In the genomic region with DNA sequence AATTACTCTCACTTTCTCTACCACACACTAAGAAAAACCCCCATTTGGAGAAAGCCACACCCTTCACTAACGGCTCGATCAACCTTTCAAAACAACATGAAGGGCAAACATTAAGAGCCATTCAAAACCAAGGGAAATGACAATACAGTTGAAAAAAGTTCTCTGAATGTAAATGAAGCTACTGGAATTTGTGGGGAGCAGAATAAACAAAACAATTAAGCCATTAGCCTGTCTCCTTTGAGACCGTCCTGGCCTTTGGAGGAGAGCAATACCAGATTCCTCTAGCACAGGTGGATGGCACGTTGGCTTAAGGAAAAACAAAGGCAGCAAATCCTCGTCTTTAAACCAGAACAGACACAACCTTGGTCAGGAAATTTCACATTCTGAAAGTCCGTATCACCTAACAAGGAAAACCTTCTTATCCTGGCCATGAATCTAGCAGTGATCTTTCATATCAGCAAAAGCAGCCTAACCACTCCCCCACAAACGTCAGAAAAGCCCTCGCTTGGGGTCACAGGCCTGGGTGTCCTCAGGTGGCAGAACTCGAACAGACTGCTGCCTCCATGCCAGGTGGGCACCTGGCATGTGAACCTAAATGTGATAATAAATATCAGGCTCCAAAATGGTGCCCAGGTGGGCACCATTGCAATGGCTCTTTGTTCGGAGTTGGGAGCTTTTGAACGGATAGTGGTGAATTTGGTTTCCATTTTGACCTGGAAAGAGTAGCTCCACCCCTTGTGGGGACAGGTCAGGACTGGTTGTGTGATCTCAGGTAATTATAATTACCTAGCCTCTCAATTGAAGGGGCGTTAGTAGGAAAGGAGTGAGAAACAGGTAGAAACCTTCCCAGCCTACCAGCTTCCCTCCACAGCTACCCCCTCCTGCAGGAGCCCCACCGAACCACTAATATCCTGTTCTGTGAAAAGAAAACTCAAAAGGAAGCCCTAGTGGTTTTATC, we compare ENCODE assay signal across 15 cellular contexts. TPM values are rescaled to one million over a fixed set of nuclear protein-coding genes. Genes with fewer than 3 reads are reported as not detected.
DNase-seq lines count a peak whose midpoint lies in the region; ATAC-seq and TF ChIP-seq lines count a peak whose summit lies in the region.
"Had no signal": no experiment of that assay in that cellular context is flagged by ENCODE, and none has a peak within 500 bp of the region (broad histone marks: within the 10 kb centered on the region; RNA-seq: fewer than 3 reads in every experiment).

No MANE protein-coding gene starts in this region.

- peak in 1 of 2 donors; percentile 63 for ATAC-seq in CD4-positive, CD25-positive, alpha-beta regulatory T cell (ENCODE audit: low read depth in 2 of 2)
- no peak for ATAC-seq in stimulated activated effector memory CD8-positive, alpha-beta T cell treated with anti-CD3 and anti-CD28 coated beads, Interleukin-12 subunit alpha, Interleukin-12 subunit beta, amount 100 ng/mL, for 72 hours
- no peak for ATAC-seq in GM18511 (IDR thresholded peaks at IDR 0.05; ENCODE audit: unreplicated experiment)

- H3K4me2 ChIP-seq in SU-DHL-6 (ENCODE audit: low read depth, low read length, poor library complexity, severe bottlenecking), result peak overlapping the region; percentile 57
- no peak overlapping the region for H3K4me2 ChIP-seq in mammary epithelial cell (ENCODE audit: insufficient read depth, low read depth, low read length)
- H3K4me2 ChIP-seq: KMS-11 had no signal

- peak in 1 of 3 donors; percentile 74 for DNase-seq in CD4-positive, CD25-positive, alpha-beta regulatory T cell
- no peak for DNase-seq in mammary epithelial cell
- no peak for DNase-seq in HPDE6-E6E7 (ENCODE audit: extremely low spot score)
- DNase-seq in stimulated activated effector memory CD8-positive, alpha-beta T cell treated with anti-CD3 and anti-CD28 coated beads, Interleukin-12 subunit alpha, Interleukin-12 subunit beta, amount 100 ng/mL, for 72 hours (ENCODE audit: low spot score in 2 of 2), result no peak
- DNase-seq: adrenal gland; DMS79 treated with DMSO at 0.1 percent for 48 hours; NCI-H2107; stimulated activated CD4-positive, alpha-beta T cell treated with anti-CD3 and anti-CD28 coated beads, Interleukin-4, amount 100 ng/mL, for 4 hours; T-helper 9 cell had no signal

- no peaks in the 10 kb centered on the region for H3K9me2 ChIP-seq in SU-DHL-6 (replicated peaks; ENCODE audit: insufficient read depth, low read length)

- H3K36me3 ChIP-seq in CD4-positive, CD25-positive, alpha-beta regulatory T cell (ENCODE audit: control insufficient read depth, insufficient read depth, low read length), result no peaks in the 10 kb centered on the region
- H3K36me3 ChIP-seq in HEK293 (ENCODE audit: control insufficient read depth in 2 of 2, insufficient read depth in 1 of 2, low read length in 2 of 2) (no peaks in the 10 kb centered on the region), SU-DHL-6 (ENCODE audit: low read length) (no peaks in the 10 kb centered on the region), iPS-20b (ENCODE audit: insufficient read depth, low read depth, low read length) (no peaks in the 10 kb centered on the region), mammary epithelial cell (ENCODE audit: insufficient read depth, low read length) (peaks cover 11% of the 10 kb centered on the region)
- H3K36me3 ChIP-seq: adrenal gland, right atrium auricular region had no signal

- no peaks in the 10 kb centered on the region for H3K27me3 ChIP-seq in CD4-positive, CD25-positive, alpha-beta regulatory T cell (ENCODE audit: control insufficient read depth, insufficient read depth, low read length)
- H3K27me3 ChIP-seq in SU-DHL-6 (ENCODE audit: low read length) (no peaks in the 10 kb centered on the region), iPS-20b (ENCODE audit: insufficient read depth, low read length) (no peaks in the 10 kb centered on the region), mammary epithelial cell (ENCODE audit: insufficient read depth, low read length) (no peaks in the 10 kb centered on the region)
- H3K27me3 ChIP-seq: adrenal gland, right atrium auricular region had no signal

- POLR2A ChIA-PET in HEK293 (lab: Yijun Ruan, JAX), result no interaction called here

- no TSS peak for BruUV-seq in mammary epithelial cell (replicated peaks; lab: Mats Ljungman, UMichigan)

- H3K9me3 ChIP-seq in CD4-positive, CD25-positive, alpha-beta regulatory T cell (ENCODE audit: control insufficient read depth in 2 of 2, low read length in 2 of 2), result no peaks in the 10 kb centered on the region
- no peaks in the 10 kb centered on the region for H3K9me3 ChIP-seq in HEK293 (ENCODE audit: control insufficient read depth, insufficient read depth, low read depth, low read length)
- H3K9me3 ChIP-seq in SU-DHL-6 (ENCODE audit: insufficient read depth, low read length), result no peaks in the 10 kb centered on the region
- H3K9me3 ChIP-seq in iPS-20b (ENCODE audit: insufficient read depth, low read depth, low read length), result no peaks in the 10 kb centered on the region
- H3K9me3 ChIP-seq in mammary epithelial cell (replicated peaks; ENCODE audit: insufficient read depth, low read length), result no peaks in the 10 kb centered on the region
- H3K9me3 ChIP-seq: adrenal gland, right atrium auricular region had no signal

- no peaks in the 10 kb centered on the region for H3K36me3 Mint-ChIP-seq in CD4-positive, CD25-positive, alpha-beta regulatory T cell
- no peaks in the 10 kb centered on the region for H3K36me3 Mint-ChIP-seq in stimulated activated effector memory CD8-positive, alpha-beta T cell treated with anti-CD3 and anti-CD28 coated beads, Interleukin-12 subunit alpha, Interleukin-12 subunit beta, amount 100 ng/mL, for 72 hours

- peaks cover 99% of the 10 kb centered on the region for H3K79me2 ChIP-seq in SU-DHL-6 (ENCODE audit: insufficient read depth, low read length)
- peaks cover 96% of the 10 kb centered on the region for H3K79me2 ChIP-seq in mammary epithelial cell (ENCODE audit: insufficient read depth, low read length)

- H3F3A ChIP-seq in SU-DHL-6 (ENCODE audit: insufficient read depth), result peaks cover 35% of the 10 kb centered on the region

- in situ Hi-C loops in mammary epithelial cell (cut with MboI; ENCODE audit: low sequenced_read_pairs in 2 of 2), result no loop called here

- no peak overlapping the region for H3K27ac ChIP-seq in CD4-positive, CD25-positive, alpha-beta regulatory T cell (ENCODE audit: insufficient read depth, low read length, poor library complexity, severe bottlenecking)
- H3K27ac ChIP-seq in HEK293 (ENCODE audit: extremely low read depth, low read depth, low read length) (no peak overlapping the region), SU-DHL-6 (ENCODE audit: low read depth, low read length) (peak overlapping the region; percentile 53), iPS-20b (ENCODE audit: low read length) (peak overlapping the region; percentile 71), mammary epithelial cell (ENCODE audit: insufficient read depth, low read depth, low read length) (no peak overlapping the region)
- H3K27ac ChIP-seq: adrenal gland, KMS-11, right atrium auricular region had no signal

- CTCF ChIA-PET in HEK293 (lab: Yijun Ruan, JAX), result interaction anchor here (0.7 kb wide), 1 partner anchor 9 kb away, joined by 3 read pairs; no protein-coding TSS in a partner anchor
- CTCF ChIA-PET in mammary epithelial cell (lab: Charles Lee; ENCODE audit: low non-redundant PET), result no interaction called here

- TF ChIP-seq CTCF in HEK293 (tag by site-specific recombination; IDR thresholded peaks at IDR 0.05) (no peak), SU-DHL-6 (IDR thresholded peaks at IDR 0.05; ENCODE audit: insufficient read depth, low read length, poor library complexity, severe bottlenecking) (no peak), mammary epithelial cell (conservative IDR thresholded peaks at IDR 0.05 in 1 of 2, IDR thresholded peaks at IDR 0.05 in 1 of 2; ENCODE audit: extremely low read depth in 1 of 2, insufficient read depth in 1 of 2, low read depth in 1 of 2, low read length in 2 of 2) (no peak)

- H3K27me3 Mint-ChIP-seq in CD4-positive, CD25-positive, alpha-beta regulatory T cell, result peaks cover 40% of the 10 kb centered on the region

- no peak overlapping the region for H2AFZ ChIP-seq in SU-DHL-6 (ENCODE audit: low read depth, low read length, severe bottlenecking)
- no peak overlapping the region for H2AFZ ChIP-seq in mammary epithelial cell (ENCODE audit: low read depth, low read length)

- H3K4me3 Mint-ChIP-seq in CD4-positive, CD25-positive, alpha-beta regulatory T cell, result no peak overlapping the region
- H3K4me3 Mint-ChIP-seq in stimulated activated effector memory CD8-positive, alpha-beta T cell treated with anti-CD3 and anti-CD28 coated beads, Interleukin-12 subunit alpha, Interleukin-12 subunit beta, amount 100 ng/mL, for 72 hours, result no peak overlapping the region

- H4K20me1 ChIP-seq in SU-DHL-6 (ENCODE audit: low read depth, low read length), result peaks cover 23% of the 10 kb centered on the region
- H4K20me1 ChIP-seq in mammary epithelial cell (ENCODE audit: insufficient read depth, low read length), result no peaks in the 10 kb centered on the region

- H3K4me1 Mint-ChIP-seq in CD4-positive, CD25-positive, alpha-beta regulatory T cell, result peaks cover 6 to 26% (median 9%) of the 10 kb centered on the region in 4 donors
- H3K4me1 Mint-ChIP-seq in stimulated activated effector memory CD8-positive, alpha-beta T cell treated with anti-CD3 and anti-CD28 coated beads, Interleukin-12 subunit alpha, Interleukin-12 subunit beta, amount 100 ng/mL, for 72 hours, result peaks cover 32% of the 10 kb centered on the region

- WGBS in mammary epithelial cell (ENCODE audit: low coverage, missing lambda C conversion rate), result 78% methylated on average over 13 of the region's 13 CpGs

- peaks cover 5% of the 10 kb centered on the region for H3K4me1 ChIP-seq in CD4-positive, CD25-positive, alpha-beta regulatory T cell (ENCODE audit: control insufficient read depth, insufficient read depth, low read length, poor library complexity, severe bottlenecking)
- no peaks in the 10 kb centered on the region; the same call in 1 of the 2 replicates for H3K4me1 ChIP-seq in HEK293 (ENCODE audit: control insufficient read depth, insufficient read depth, low read length)
- H3K4me1 ChIP-seq in iPS-20b (ENCODE audit: insufficient read depth, low read length), result peaks cover 46% of the 10 kb centered on the region
- peaks cover 53% of the 10 kb centered on the region for H3K4me1 ChIP-seq in mammary epithelial cell (ENCODE audit: insufficient read depth, low read length)

- H3K4me3 ChIP-seq in CD4-positive, CD25-positive, alpha-beta regulatory T cell (ENCODE audit: low read depth, low read length), result peak overlapping the region; percentile 13
- no peak overlapping the region for H3K4me3 ChIP-seq in HEK293 (ENCODE audit: low read depth, low read length)
- no peak overlapping the region for H3K4me3 ChIP-seq in SU-DHL-6 (ENCODE audit: insufficient read depth, low read length, poor library complexity, severe bottlenecking)
- H3K4me3 ChIP-seq in iPS-20b (ENCODE audit: low read length), result peak overlapping the region; percentile 58
- H3K4me3 ChIP-seq in mammary epithelial cell (replicated peaks in 1 of 3; ENCODE audit: insufficient read depth in 1 of 3, low read depth in 2 of 3, low read length in 3 of 3), result no peak overlapping the region
- H3K4me3 ChIP-seq: adrenal gland, right atrium auricular region had no signal

- peak overlapping the region; percentile 26; the same call in 1 of the 2 replicates for H3K9ac ChIP-seq in SU-DHL-6 (ENCODE audit: low read length)
- peak overlapping the region; percentile 80 for H3K9ac ChIP-seq in iPS-20b (ENCODE audit: low read depth, low read length)
- no peak overlapping the region for H3K9ac ChIP-seq in mammary epithelial cell (ENCODE audit: insufficient read depth, low read length)
- H3K9ac ChIP-seq: KMS-11 had no signal

- dilution Hi-C loops in mammary epithelial cell (cut with HindIII; ENCODE audit: low sequenced_read_pairs), result no loop called here

- intact Hi-C loops in mammary epithelial cell (cut with micrococcal nuclease), result loop anchor here (5.0 kb wide), 4 partner anchors 57 to 422 kb away; a partner anchor contains a TSS

- H3K9me3 Mint-ChIP-seq in CD4-positive, CD25-positive, alpha-beta regulatory T cell, result peaks cover 0 to 3% (median 0%) of the 10 kb centered on the region in 7 donors
- no peaks in the 10 kb centered on the region for H3K9me3 Mint-ChIP-seq in stimulated activated effector memory CD8-positive, alpha-beta T cell treated with anti-CD3 and anti-CD28 coated beads, Interleukin-12 subunit alpha, Interleukin-12 subunit beta, amount 100 ng/mL, for 72 hours

- no peak overlapping the region for H3K27ac Mint-ChIP-seq in CD4-positive, CD25-positive, alpha-beta regulatory T cell
- H3K27ac Mint-ChIP-seq in stimulated activated effector memory CD8-positive, alpha-beta T cell treated with anti-CD3 and anti-CD28 coated beads, Interleukin-12 subunit alpha, Interleukin-12 subunit beta, amount 100 ng/mL, for 72 hours, result no peak overlapping the region

RNA-seq across cellular contexts. Expression of a gene that starts 18.4 kb away (rescaled TPM):
- total RNA-seq in CD4-positive, CD25-positive, alpha-beta regulatory T cell, result 1.5 TPM
- polyA plus RNA-seq in CD4-positive, CD25-positive, alpha-beta regulatory T cell, result 1 to 10 TPM in 1 of 4 donors, under 1 TPM in 3; 0.14 to 1.6 (median 0.45) TPM
- 100 to 1,000 TPM; 205 to 298 TPM for total RNA-seq in mammary epithelial cell
- polyA plus RNA-seq in mammary epithelial cell, result 47.9 TPM
- polyA minus RNA-seq in mammary epithelial cell, result 196 TPM

Comparison
In these comparisons a context has a peak if more than half of its experiments do, and no peak if none do; other contexts are left out.
1. H3K27ac ChIP-seq: peak in SU-DHL-6 (single experiment) and iPS-20b (single experiment); none in CD4-positive, CD25-positive, alpha-beta regulatory T cell (single experiment), HEK293 (single experiment) and mammary epithelial cell (single experiment).
2. H3K4me3 ChIP-seq: peak in CD4-positive, CD25-positive, alpha-beta regulatory T cell (single experiment) and iPS-20b (single experiment); none in HEK293 (single experiment), SU-DHL-6 (single experiment) and mammary epithelial cell (0 of 3).
3. RNA of a gene that starts 18.4 kb away (total RNA-seq): 205 to 298 TPM in mammary epithelial cell; 1.5 TPM in CD4-positive, CD25-positive, alpha-beta regulatory T cell (single experiment); every median in the first group is over 10 times any median in the second.